Comparison of ENCODE assay signal across 11 cellular contexts in the genomic region with DNA sequence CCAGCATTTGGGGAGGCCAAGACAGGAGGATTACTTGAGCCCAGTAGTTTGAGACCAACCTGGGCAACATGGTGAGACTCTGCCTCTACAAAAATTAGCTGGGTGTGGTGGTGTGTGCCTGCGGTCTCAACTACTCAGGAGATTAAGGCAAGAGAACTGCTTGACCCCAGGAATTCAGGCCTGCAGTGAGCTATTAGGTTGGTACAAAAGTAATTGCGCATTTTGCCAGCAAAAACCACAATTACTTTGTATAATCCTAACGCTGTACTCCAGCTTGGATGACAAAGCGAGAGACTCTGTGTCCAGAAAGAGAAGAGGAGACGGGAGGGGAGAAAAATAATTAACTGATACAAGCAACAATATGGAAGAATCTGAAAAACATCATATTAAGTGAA. TPM values are rescaled to one million over a fixed set of nuclear protein-coding genes. Genes with fewer than 3 reads are reported as not detected.
A peak's percentile ranks its signal among the peaks of the same experiment; 100 is the strongest.
DNase-seq lines count a peak whose midpoint lies in the region; ATAC-seq, FAIRE-seq and TF ChIP-seq lines count a peak whose summit lies in the region.
"Had no signal": no experiment of that assay in that cellular context is flagged by ENCODE, and none has a peak within 500 bp of the region (broad histone marks: within the 10 kb centered on the region; RNA-seq: fewer than 3 reads in every experiment).

No MANE protein-coding gene starts in this region.

- peaks cover 52% of the 10 kb centered on the region for H3K4me1 Mint-ChIP-seq in activated naive CD4-positive, alpha-beta T cell treated with anti-CD3 and anti-CD28 coated beads, Interleukin-2, amount 10 ng/mL, durations not matched to agents 7 days and 5 days
- H3K4me1 Mint-ChIP-seq in activated T-helper 17 cell treated with anti-CD3 and anti-CD28 coated beads, Interleukin-2, amount 50 U/mL, for 72 hours = peaks cover 31% of the 10 kb centered on the region

- H2AFZ ChIP-seq in keratinocyte (ENCODE audit: control insufficient read depth, low read length) = no peak overlapping the region

- H3K4me3 ChIP-seq in keratinocyte (ENCODE audit: control insufficient read depth in 2 of 3, extremely low read depth in 1 of 3, insufficient read depth in 2 of 3, low read depth in 1 of 3, low read length in 3 of 3) (no peak overlapping the region), tibial artery (no peak overlapping the region)

- no peak for ATAC-seq in activated T-helper 17 cell treated with anti-CD3 and anti-CD28 coated beads, Interleukin-2, amount 50 U/mL, for 72 hours (replicated peaks)
- ATAC-seq in HG02642 (IDR thresholded peaks at IDR 0.05; ENCODE audit: poor library complexity, unreplicated experiment) = no peak

- CTCF ChIA-PET in activated naive CD4-positive, alpha-beta T cell treated with anti-CD3 and anti-CD28 coated beads, Interleukin-2, amount 10 ng/mL, durations not matched to agents 7 days and 5 days (lab: Charles Lee) = interaction anchor here (2.9 to 3.4 kb wide), 3 partner anchors 11 to 165 kb away, joined by 14 to 34 read pairs (median 28); no protein-coding TSS in a partner anchor

- H3K36me3 ChIP-seq in keratinocyte (ENCODE audit: control insufficient read depth in 2 of 2, extremely low read depth in 1 of 2, insufficient read depth in 2 of 2, low read length in 2 of 2) (peaks cover 9 to 29% of the 10 kb centered on the region in 2 experiments), tibial artery (peaks cover 12 to 25% (median 15%) of the 10 kb centered on the region in 3 donors)

- no peak for TF ChIP-seq CTCF in keratinocyte (optimal IDR thresholded peaks at IDR 0.05 in 1 of 3, IDR thresholded peaks at IDR 0.05 in 1 of 3, conservative IDR thresholded peaks at IDR 0.05 in 1 of 3; ENCODE audit: extremely low read depth in 1 of 3, insufficient read depth in 2 of 3, low read length in 3 of 3)
- TF ChIP-seq CTCF in tibial artery (IDR thresholded peaks at IDR 0.05) = no peak

- no peaks in the 10 kb centered on the region for H3K9me3 Mint-ChIP-seq in activated naive CD4-positive, alpha-beta T cell treated with anti-CD3 and anti-CD28 coated beads, Interleukin-2, amount 10 ng/mL, durations not matched to agents 7 days and 5 days
- H3K9me3 Mint-ChIP-seq in activated T-helper 17 cell treated with anti-CD3 and anti-CD28 coated beads, Interleukin-2, amount 50 U/mL, for 72 hours = no peaks in the 10 kb centered on the region

- peaks cover 100% of the 10 kb centered on the region for H3K79me2 ChIP-seq in keratinocyte (ENCODE audit: control insufficient read depth, insufficient read depth, low read length)

- H4K20me1 ChIP-seq in keratinocyte (ENCODE audit: control insufficient read depth, extremely low read depth, insufficient read depth, low read length) = peaks cover 76% of the 10 kb centered on the region

- H3K27ac ChIP-seq in keratinocyte (ENCODE audit: control insufficient read depth, insufficient read depth, low read length) (peak overlapping the region; percentile 48), tibial artery (peak overlapping the region; percentile 13 to 61)
- H3K27ac ChIP-seq: WERI-Rb-1 had no signal

- H3K27ac Mint-ChIP-seq in activated naive CD4-positive, alpha-beta T cell treated with anti-CD3 and anti-CD28 coated beads, Interleukin-2, amount 10 ng/mL, durations not matched to agents 7 days and 5 days = peak overlapping the region; percentile 42
- peak overlapping the region; percentile 62 for H3K27ac Mint-ChIP-seq in activated T-helper 17 cell treated with anti-CD3 and anti-CD28 coated beads, Interleukin-2, amount 50 U/mL, for 72 hours

- dilution Hi-C loops in keratinocyte (cut with MboI; ENCODE audit: extremely low pct_ligation_motif_present, low sequenced_read_pairs) = no loop called here

- no peak for DNase-seq in activated naive CD4-positive, alpha-beta T cell treated with anti-CD3 and anti-CD28 coated beads, Interleukin-2, amount 10 ng/mL, durations not matched to agents 7 days and 5 days
- DNase-seq in activated naive CD4-positive, alpha-beta T cell treated with Interleukin-2 at 50 U/mL for 16 hours = no peak
- no peak for DNase-seq in keratinocyte (ENCODE audit: low read depth, low spot score)
- no peak for DNase-seq in tibial artery
- DNase-seq in nucleus accumbens (lab: John Stamatoyannopoulos, UW) = no peak
- DNase-seq in stimulated activated CD4-positive, alpha-beta T cell treated with anti-CD3 and anti-CD28 coated beads, Interleukin-4, amount 100 ng/mL, for 4 hours = no peak
- DNase-seq: AML-193; central memory CD4-positive, alpha-beta T cell; WERI-Rb-1 had no signal

- peaks cover 20% of the 10 kb centered on the region for H3K36me3 Mint-ChIP-seq in activated naive CD4-positive, alpha-beta T cell treated with anti-CD3 and anti-CD28 coated beads, Interleukin-2, amount 10 ng/mL, durations not matched to agents 7 days and 5 days
- H3K36me3 Mint-ChIP-seq in activated T-helper 17 cell treated with anti-CD3 and anti-CD28 coated beads, Interleukin-2, amount 50 U/mL, for 72 hours (ENCODE audit: low read depth) = peaks cover 83% of the 10 kb centered on the region

- no peaks in the 10 kb centered on the region for H3K9me1 ChIP-seq in keratinocyte (ENCODE audit: control insufficient read depth, extremely low read depth, insufficient read depth, low read length)

- no peak for FAIRE-seq in keratinocyte (lab: Jason Lieb, UNC)

- intact Hi-C loops in tibial artery (cut with DNase I; ENCODE audit: low total_unique reads) = loop anchor here (10.0 kb wide), 1 partner anchor 77 kb away; no protein-coding TSS in a partner anchor

- H3K9ac ChIP-seq in keratinocyte (ENCODE audit: control insufficient read depth, extremely low read depth, insufficient read depth, low read length) = no peak overlapping the region

- no peak overlapping the region for H3K4me3 Mint-ChIP-seq in activated naive CD4-positive, alpha-beta T cell treated with anti-CD3 and anti-CD28 coated beads, Interleukin-2, amount 10 ng/mL, durations not matched to agents 7 days and 5 days
- peak overlapping the region; percentile 11 for H3K4me3 Mint-ChIP-seq in activated T-helper 17 cell treated with anti-CD3 and anti-CD28 coated beads, Interleukin-2, amount 50 U/mL, for 72 hours

- peaks cover 18% of the 10 kb centered on the region for H3K4me1 ChIP-seq in keratinocyte (ENCODE audit: control insufficient read depth, extremely low read depth, insufficient read depth, low read length)
- peaks cover 0 to 96% (median 57%) of the 10 kb centered on the region in 4 donors for H3K4me1 ChIP-seq in tibial artery

- H3K9me3 ChIP-seq in keratinocyte (ENCODE audit: control insufficient read depth, low read depth, low read length) (no peaks in the 10 kb centered on the region), tibial artery (no peaks in the 10 kb centered on the region)

- H3K27me3 Mint-ChIP-seq in activated naive CD4-positive, alpha-beta T cell treated with anti-CD3 and anti-CD28 coated beads, Interleukin-2, amount 10 ng/mL, durations not matched to agents 7 days and 5 days = no peaks in the 10 kb centered on the region
- no peaks in the 10 kb centered on the region for H3K27me3 Mint-ChIP-seq in activated T-helper 17 cell treated with anti-CD3 and anti-CD28 coated beads, Interleukin-2, amount 50 U/mL, for 72 hours

- no peak overlapping the region for H3K4me2 ChIP-seq in keratinocyte (ENCODE audit: control insufficient read depth, extremely low read depth, insufficient read depth, low read depth, low read length)

- no peaks in the 10 kb centered on the region for H3K27me3 ChIP-seq in keratinocyte (ENCODE audit: control insufficient read depth, extremely low read depth, insufficient read depth, low read length)
- no peaks in the 10 kb centered on the region for H3K27me3 ChIP-seq in tibial artery

RNA-seq across cellular contexts. Expression of a gene that starts 32.7 kb away (rescaled TPM):
- total RNA-seq in activated T-helper 17 cell treated with anti-CD3 and anti-CD28 coated beads, Interleukin-2, amount 50 U/mL, for 72 hours = 100 to 1,000 TPM; 247 to 515 TPM
- polyA plus RNA-seq in keratinocyte = 468 to 1,322 TPM (median 739 TPM) in 3 replicates
- polyA plus RNA-seq in keratinocyte (2011; ENCODE audit: low read depth) = 1,692 TPM
- polyA plus RNA-seq in keratinocyte (2011; cell fraction: cytosol; rRNA removed) = 729 and 842 TPM in 2 replicates
- polyA plus RNA-seq in keratinocyte (2011; cell fraction: nucleus; rRNA removed) = 360 and 563 TPM in 2 replicates
- polyA plus RNA-seq in keratinocyte (2012; ENCODE audit: low replicate concordance) = 665 and 1,046 TPM in 2 replicates
- polyA minus RNA-seq in keratinocyte = 144 to 656 TPM (median 449 TPM) in 3 replicates
- 1,051 TPM for polyA minus RNA-seq in keratinocyte (2011; cell fraction: cytosol; rRNA and poly(A)+ RNA removed)
- polyA minus RNA-seq in keratinocyte (2011; cell fraction: nucleus; rRNA and poly(A)+ RNA removed) = 134 and 185 TPM in 2 replicates
